ENCODE assay signal across 8 cellular contexts in genomic region chr4:64588507-64588906, GRCh38.
"Had no signal": no experiment of that assay in that cellular context is flagged by ENCODE, and none has a peak within 500 bp of the region (broad histone marks: within the 10 kb centered on the region; RNA-seq: fewer than 3 reads in every experiment).

No MANE protein-coding gene starts in this region.

- H3K4me3 ChIP-seq: GM12878 had no signal

- ATAC-seq: GM12878 had no signal

- DNase-seq: GDM1, GF-D8 had no signal

- FAIRE-seq: G401.6, GM12878, GM12891, GM12892, GM18507, GM19239 had no signal
